8 cellular contexts compared by ENCODE assay signal in the genomic region with DNA sequence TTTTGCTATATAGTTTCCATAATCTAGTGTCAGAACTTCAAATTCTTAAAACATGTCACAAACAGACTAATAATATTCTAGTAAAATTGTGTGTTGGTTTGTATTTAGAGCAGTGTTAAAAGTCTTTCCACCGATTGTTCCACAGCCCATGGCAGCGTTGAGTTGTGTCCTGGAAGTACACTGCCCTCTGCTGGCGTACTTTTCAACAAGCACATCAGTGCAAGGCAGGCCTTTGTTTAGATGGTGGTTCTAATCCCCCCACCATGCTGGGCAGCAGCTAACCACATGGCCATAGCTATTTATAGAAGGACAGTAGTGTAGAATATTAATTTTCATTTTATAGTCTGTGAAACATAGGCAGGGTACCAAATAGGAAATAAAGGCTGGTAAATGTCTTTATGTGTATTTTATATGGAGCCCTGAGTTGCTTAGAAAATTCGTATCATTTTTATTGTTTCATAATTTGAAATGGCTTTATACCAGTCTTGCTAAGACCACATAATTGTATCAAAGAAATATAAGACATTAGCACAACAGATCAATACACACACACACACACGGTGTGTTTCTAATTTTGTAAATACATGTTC.
DNase-seq lines count a peak whose midpoint lies in the region; ATAC-seq lines count a peak whose summit lies in the region.

No MANE protein-coding gene starts in this region.

- peak; percentile 91 for ATAC-seq in GM19452 (IDR thresholded peaks at IDR 0.05; ENCODE audit: unreplicated experiment)
- peak; percentile 93 for ATAC-seq in HG03469 (IDR thresholded peaks at IDR 0.05; ENCODE audit: unreplicated experiment)
- peak; percentile 44 for ATAC-seq in memory B cell (ENCODE audit: low read depth)

- intact Hi-C loops in activated CD4-positive, alpha-beta memory T cell treated with anti-CD3 and anti-CD28 coated beads for 36 hours (cut with micrococcal nuclease) = loop anchor here (1.0 to 5.0 kb wide), 3 partner anchors 146 to 1620 kb away; no protein-coding TSS in a partner anchor

- H3K36me3 Mint-ChIP-seq in activated CD4-positive, alpha-beta memory T cell treated with anti-CD3 and anti-CD28 coated beads for 36 hours = no peaks in the 10 kb centered on the region
- no peaks in the 10 kb centered on the region for H3K36me3 Mint-ChIP-seq in memory B cell

- H3K27ac Mint-ChIP-seq in activated CD4-positive, alpha-beta memory T cell treated with anti-CD3 and anti-CD28 coated beads for 36 hours = no peak overlapping the region
- no peak overlapping the region for H3K27ac Mint-ChIP-seq in memory B cell

- H3K4me1 ChIP-seq in effector memory CD4-positive, alpha-beta T cell (ENCODE audit: control insufficient read depth, insufficient read depth, low read length, poor library complexity, severe bottlenecking) = no peaks in the 10 kb centered on the region

- peak; percentile 77 for DNase-seq in COR-L47 (lab: John Stamatoyannopoulos, UW)
- peak; percentile 61 for DNase-seq in NCI-H526 treated with DMSO at 0.1 percent for 48 hours (lab: John Stamatoyannopoulos, UW)
- peak; percentile 62 for DNase-seq in activated CD4-positive, alpha-beta memory T cell treated with anti-CD3 and anti-CD28 coated beads for 36 hours
- DNase-seq in effector memory CD4-positive, alpha-beta T cell = peak in 2 of 3 donors; percentile 6 to 26
- peak in 1 of 2 donors; percentile 9 for DNase-seq in memory B cell (ENCODE audit: low spot score in 2 of 2)
- DNase-seq in stimulated activated CD8-positive, alpha-beta memory T cell treated with anti-CD3 and anti-CD28 coated beads, Interleukin-4, amount 100 ng/mL, for 24 hours (ENCODE audit: low read depth) = peak; percentile 24

- CTCF ChIA-PET in activated CD4-positive, alpha-beta memory T cell treated with anti-CD3 and anti-CD28 coated beads for 36 hours (lab: Charles Lee) = interaction anchor here (0.6 to 2.2 kb wide), 22 partner anchors 9 to 966 kb away, joined by 3 to 18 read pairs (median 4); no protein-coding TSS in a partner anchor

- H3K27me3 ChIP-seq in effector memory CD4-positive, alpha-beta T cell (replicated peaks; ENCODE audit: control insufficient read depth, insufficient read depth, low read length, poor library complexity, severe bottlenecking) = no peaks in the 10 kb centered on the region

- H3K36me3 ChIP-seq in effector memory CD4-positive, alpha-beta T cell (ENCODE audit: control insufficient read depth, insufficient read depth, low read length) = no peaks in the 10 kb centered on the region

- peaks cover 4% of the 10 kb centered on the region for H3K27me3 Mint-ChIP-seq in activated CD4-positive, alpha-beta memory T cell treated with anti-CD3 and anti-CD28 coated beads for 36 hours
- H3K27me3 Mint-ChIP-seq in memory B cell = peaks cover 3% of the 10 kb centered on the region

- no peak overlapping the region for H3K27ac ChIP-seq in effector memory CD4-positive, alpha-beta T cell (ENCODE audit: insufficient read depth, low read length, poor library complexity, severe bottlenecking)

- no peaks in the 10 kb centered on the region for H3K9me3 ChIP-seq in effector memory CD4-positive, alpha-beta T cell (ENCODE audit: control insufficient read depth, low read length)

- H3K4me3 ChIP-seq in effector memory CD4-positive, alpha-beta T cell (ENCODE audit: insufficient read depth, low read depth, low read length, poor library complexity, severe bottlenecking) = no peak overlapping the region

- H3K9me3 Mint-ChIP-seq in activated CD4-positive, alpha-beta memory T cell treated with anti-CD3 and anti-CD28 coated beads for 36 hours = no peaks in the 10 kb centered on the region
- H3K9me3 Mint-ChIP-seq in memory B cell = peaks cover 7% of the 10 kb centered on the region

- H3K4me1 Mint-ChIP-seq in activated CD4-positive, alpha-beta memory T cell treated with anti-CD3 and anti-CD28 coated beads for 36 hours (ENCODE audit: low read depth) = no peaks in the 10 kb centered on the region
- H3K4me1 Mint-ChIP-seq in memory B cell = no peaks in the 10 kb centered on the region

- no peak overlapping the region for H3K4me3 Mint-ChIP-seq in activated CD4-positive, alpha-beta memory T cell treated with anti-CD3 and anti-CD28 coated beads for 36 hours
- no peak overlapping the region for H3K4me3 Mint-ChIP-seq in memory B cell

- POLR2A ChIA-PET in activated CD4-positive, alpha-beta memory T cell treated with anti-CD3 and anti-CD28 coated beads for 36 hours (lab: Charles Lee) = no interaction called here
